Comparison of ENCODE assay signal across 27 cellular contexts in genomic region chr5:75009559-75010230, GRCh38. TPM values are rescaled to one million over a fixed set of nuclear protein-coding genes. Genes with fewer than 3 reads are reported as not detected.
DNase-seq lines count a peak whose midpoint lies in the region; ATAC-seq, FAIRE-seq and TF ChIP-seq lines count a peak whose summit lies in the region.
"Had no signal": no experiment of that assay in that cellular context is flagged by ENCODE, and none has a peak within 500 bp of the region (broad histone marks: within the 10 kb centered on the region; RNA-seq: fewer than 3 reads in every experiment).

No MANE protein-coding gene starts in this region.

- ATAC-seq in activated naive CD8-positive, alpha-beta T cell treated with anti-CD3 and anti-CD28 coated beads, Interleukin-2, amount 10 ng/mL, durations not matched to agents 7 days and 5 days (ENCODE audit: low read depth), result no peak
- no peak for ATAC-seq in Right ventricle myocardium superior (ENCODE audit: poor library complexity)
- ATAC-seq: A549; activated T-helper 17 cell treated with anti-CD3 and anti-CD28 coated beads, Interleukin-2, amount 50 U/mL, for 72 hours; HepG2; Right ventricle myocardium inferior had no signal

- no peaks in the 10 kb centered on the region for H3F3A ChIP-seq in Loucy (ENCODE audit: low read depth)

- peak overlapping the region; percentile 22 for H3K9ac ChIP-seq in Loucy (ENCODE audit: low read depth, low read length, poor library complexity, severe bottlenecking)

- H3K79me2 ChIP-seq in Loucy (ENCODE audit: insufficient read depth, low read length) (no peaks in the 10 kb centered on the region), osteoblast (ENCODE audit: insufficient read depth, low read length) (no peaks in the 10 kb centered on the region)

- H3K27me3 Mint-ChIP-seq in activated naive CD8-positive, alpha-beta T cell treated with anti-CD3 and anti-CD28 coated beads, Interleukin-2, amount 10 ng/mL, durations not matched to agents 7 days and 5 days, result no peaks in the 10 kb centered on the region
- H3K27me3 Mint-ChIP-seq: activated naive CD4-positive, alpha-beta T cell treated with anti-CD3 and anti-CD28 coated beads, Interleukin-2, amount 10 ng/mL, durations not matched to agents 7 days and 5 days; CD4-positive, alpha-beta T cell had no signal

- H3K4me1 ChIP-seq in Loucy (ENCODE audit: insufficient read depth, low read length, poor library complexity, severe bottlenecking), result peaks cover 49% of the 10 kb centered on the region
- H3K4me1 ChIP-seq in osteoblast (ENCODE audit: insufficient read depth, low read length), result no peaks in the 10 kb centered on the region
- H3K4me1 ChIP-seq: A549 had no signal

- no peak overlapping the region for H2AFZ ChIP-seq in Loucy (ENCODE audit: low read length)
- no peak overlapping the region for H2AFZ ChIP-seq in osteoblast (ENCODE audit: low read length)
- H2AFZ ChIP-seq: PC-9 had no signal

- no peak for TF ChIP-seq CTCF in D721Med (IDR thresholded peaks at IDR 0.05; ENCODE audit: insufficient read depth, missing control alignments)
- TF ChIP-seq CTCF in Loucy (conservative IDR thresholded peaks at IDR 0.05; ENCODE audit: low read length), result no peak
- TF ChIP-seq CTCF in osteoblast (IDR thresholded peaks at IDR 0.05; ENCODE audit: extremely low read depth, low read depth, low read length), result no peak
- TF ChIP-seq CTCF in dorsolateral prefrontal cortex (IDR thresholded peaks at IDR 0.05 in 54 of 56, conservative IDR thresholded peaks at IDR 0.05 in 2 of 56; ENCODE audit: low read depth in 1 of 56, partially characterized antibody in 56 of 56), result no peak

- H3K27me3 ChIP-seq in Loucy (ENCODE audit: insufficient read depth, low read length, poor library complexity, severe bottlenecking) (no peaks in the 10 kb centered on the region), osteoblast (ENCODE audit: insufficient read depth, low read length) (no peaks in the 10 kb centered on the region), dorsolateral prefrontal cortex (no peaks in the 10 kb centered on the region)
- H3K27me3 ChIP-seq: pancreas had no signal

- FAIRE-seq in D721Med (lab: Jason Lieb, UNC), result peak; percentile 25
- FAIRE-seq: A549, bronchial epithelial cell, GM12892, HepG2, pancreas, small intestine, urothelium cell line had no signal

- H3K4me3 Mint-ChIP-seq in activated naive CD8-positive, alpha-beta T cell treated with anti-CD3 and anti-CD28 coated beads, Interleukin-2, amount 10 ng/mL, durations not matched to agents 7 days and 5 days, result no peak overlapping the region
- H3K4me3 Mint-ChIP-seq: activated naive CD4-positive, alpha-beta T cell treated with anti-CD3 and anti-CD28 coated beads, Interleukin-2, amount 10 ng/mL, durations not matched to agents 7 days and 5 days; activated T-helper 17 cell treated with anti-CD3 and anti-CD28 coated beads, Interleukin-2, amount 50 U/mL, for 72 hours; CD4-positive, alpha-beta T cell; memory B cell had no signal

- DNase-seq in D721Med (ENCODE audit: insufficient read length, low spot score) (no peak), osteoblast (ENCODE audit: insufficient read length, low spot score, missing footprints) (peak; percentile 23), D341Med (ENCODE audit: low spot score) (no peak), dorsolateral prefrontal cortex (no peak), Right ventricle myocardium superior (no peak)
- DNase-seq in activated naive CD8-positive, alpha-beta T cell treated with anti-CD3 and anti-CD28 coated beads, Interleukin-2, amount 10 ng/mL, durations not matched to agents 7 days and 5 days, result no peak
- DNase-seq in activated CD4-positive, alpha-beta T cell treated with anti-CD3 and anti-CD28 coated beads for 4 hours, result no peak
- DNase-seq: activated naive CD4-positive, alpha-beta T cell treated with anti-CD3 and anti-CD28 coated beads, Interleukin-2, amount 10 ng/mL, durations not matched to agents 7 days and 5 days; CD4-positive, alpha-beta T cell; effector CD4-positive, alpha-beta T cell; NCI-H1105 treated with DMSO at 0.1 percent for 48 hours; NCI-H1930; NCI-H69; pancreas; PC-9; small intestine; stimulated activated CD4-positive, alpha-beta T cell treated with anti-CD3 and anti-CD28 coated beads, Interleukin-1b, Interleukin-23, amount 100 ng/mL, for 48 hours; stimulated activated naive CD4-positive, alpha-beta T cell treated with Interleukin-2 at 50 U/mL for 16 hours had no signal

- H3K36me3 ChIP-seq in Loucy (ENCODE audit: insufficient read depth, low read length), result no peaks in the 10 kb centered on the region
- no peaks in the 10 kb centered on the region for H3K36me3 ChIP-seq in osteoblast (ENCODE audit: insufficient read depth, low read length)
- H3K36me3 ChIP-seq: pancreas had no signal

- intact Hi-C loops in dorsolateral prefrontal cortex (cut with DNase I) (no loop called here), Right ventricle myocardium superior (cut with DNase I) (no loop called here)

- H3K4me3 ChIP-seq in Loucy (ENCODE audit: low read length, poor library complexity, severe bottlenecking), result peak overlapping the region; percentile 56
- H3K4me3 ChIP-seq in osteoblast (ENCODE audit: insufficient read depth, low read length), result no peak overlapping the region
- no peak overlapping the region for H3K4me3 ChIP-seq in dorsolateral prefrontal cortex
- H3K4me3 ChIP-seq: A549, pancreas, PC-9 had no signal

- H3K9me2 ChIP-seq in Loucy (replicated peaks; ENCODE audit: low read depth, low read length), result no peaks in the 10 kb centered on the region

- H4K20me1 ChIP-seq in Loucy (ENCODE audit: insufficient read depth, low read length, poor library complexity, severe bottlenecking), result no peaks in the 10 kb centered on the region
- H4K20me1 ChIP-seq in osteoblast (ENCODE audit: insufficient read depth, low read length), result no peaks in the 10 kb centered on the region

- peaks cover 10% of the 10 kb centered on the region for H3K36me3 Mint-ChIP-seq in activated naive CD8-positive, alpha-beta T cell treated with anti-CD3 and anti-CD28 coated beads, Interleukin-2, amount 10 ng/mL, durations not matched to agents 7 days and 5 days
- H3K36me3 Mint-ChIP-seq: activated naive CD4-positive, alpha-beta T cell treated with anti-CD3 and anti-CD28 coated beads, Interleukin-2, amount 10 ng/mL, durations not matched to agents 7 days and 5 days; memory B cell had no signal

- POLR2A ChIA-PET in activated naive CD8-positive, alpha-beta T cell treated with anti-CD3 and anti-CD28 coated beads, Interleukin-2, amount 10 ng/mL, durations not matched to agents 7 days and 5 days (lab: Charles Lee), result no interaction called here

- peaks cover 6% of the 10 kb centered on the region for H3K4me1 Mint-ChIP-seq in activated naive CD8-positive, alpha-beta T cell treated with anti-CD3 and anti-CD28 coated beads, Interleukin-2, amount 10 ng/mL, durations not matched to agents 7 days and 5 days
- H3K4me1 Mint-ChIP-seq: activated T-helper 17 cell treated with anti-CD3 and anti-CD28 coated beads, Interleukin-2, amount 50 U/mL, for 72 hours; memory B cell had no signal

- peaks cover 4% of the 10 kb centered on the region for H3K9me3 ChIP-seq in Loucy (ENCODE audit: insufficient read depth, low read depth, low read length)
- H3K9me3 ChIP-seq in osteoblast (ENCODE audit: low read depth, low read length), result peaks cover 3% of the 10 kb centered on the region
- H3K9me3 ChIP-seq: pancreas had no signal

- peak overlapping the region; percentile 80 for H3K4me2 ChIP-seq in Loucy (ENCODE audit: low read depth, low read length, poor library complexity, severe bottlenecking)
- H3K4me2 ChIP-seq in osteoblast (ENCODE audit: insufficient read depth, low read length), result no peak overlapping the region
- H3K4me2 ChIP-seq: A549, PC-9 had no signal

- H3K9me3 Mint-ChIP-seq in activated naive CD8-positive, alpha-beta T cell treated with anti-CD3 and anti-CD28 coated beads, Interleukin-2, amount 10 ng/mL, durations not matched to agents 7 days and 5 days, result peaks cover 8% of the 10 kb centered on the region
- H3K9me3 Mint-ChIP-seq: activated T-helper 17 cell treated with anti-CD3 and anti-CD28 coated beads, Interleukin-2, amount 50 U/mL, for 72 hours; CD4-positive, alpha-beta T cell had no signal

- no peak overlapping the region for H3K27ac ChIP-seq in osteoblast (ENCODE audit: low read depth, low read length)
- H3K27ac ChIP-seq in dorsolateral prefrontal cortex, result no peak overlapping the region
- H3K27ac ChIP-seq: A549, PC-9 had no signal

- peak overlapping the region; percentile 22 for H3K27ac Mint-ChIP-seq in activated naive CD8-positive, alpha-beta T cell treated with anti-CD3 and anti-CD28 coated beads, Interleukin-2, amount 10 ng/mL, durations not matched to agents 7 days and 5 days
- H3K27ac Mint-ChIP-seq: activated naive CD4-positive, alpha-beta T cell treated with anti-CD3 and anti-CD28 coated beads, Interleukin-2, amount 10 ng/mL, durations not matched to agents 7 days and 5 days; activated T-helper 17 cell treated with anti-CD3 and anti-CD28 coated beads, Interleukin-2, amount 50 U/mL, for 72 hours; CD4-positive, alpha-beta T cell; memory B cell had no signal

RNA-seq across cellular contexts. Expression of gene GCNT4, which starts 42.7 kb away (rescaled TPM):
- total RNA-seq in activated naive CD8-positive, alpha-beta T cell treated with anti-CD3 and anti-CD28 coated beads, Interleukin-2, amount 10 ng/mL, durations not matched to agents 7 days and 5 days, result 1 to 10 TPM; 5.3 to 6.0 TPM
- total RNA-seq in osteoblast, result 2.5 and 2.7 TPM in 2 replicates
- 10 to 100 TPM in 13 of 120 experiments, 1 to 10 TPM in 107; 3.1 to 13.5 (median 7.1) TPM for total RNA-seq in dorsolateral prefrontal cortex
- total RNA-seq in Right ventricle myocardium superior, result 0.30 TPM
